In the genomic region with DNA sequence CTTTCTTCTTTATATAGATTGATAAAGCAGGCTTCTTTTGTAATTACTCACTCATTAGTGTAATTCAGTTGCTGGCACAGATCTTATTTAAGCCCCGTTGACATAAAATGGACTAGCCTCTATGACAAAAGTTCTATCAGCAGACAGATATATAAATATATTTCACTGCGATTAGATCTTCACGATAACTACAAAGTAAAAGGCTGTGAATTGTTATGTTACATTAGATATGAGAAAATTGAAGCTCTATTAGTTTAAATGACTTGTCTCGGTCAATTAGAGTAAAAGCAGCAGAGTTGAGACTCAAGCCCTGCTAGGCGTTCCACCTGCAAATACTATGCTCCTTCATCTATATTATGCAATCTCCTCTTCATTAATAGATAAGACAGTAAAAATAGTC, we compare ENCODE assay signal across 26 cellular contexts.
DNase-seq lines count a peak whose midpoint lies in the region; ATAC-seq, FAIRE-seq and TF ChIP-seq lines count a peak whose summit lies in the region.
"Had no signal": no experiment of that assay in that cellular context is flagged by ENCODE, and none has a peak within 500 bp of the region (broad histone marks: within the 10 kb centered on the region; RNA-seq: fewer than 3 reads in every experiment).

No MANE protein-coding gene starts in this region.

- BruUV-seq in IMR-90 (replicated peaks; lab: Mats Ljungman, UMichigan), result no TSS peak
- BruUV-seq in Panc1 (replicated peaks; lab: Mats Ljungman, UMichigan), result no TSS peak

- no peaks in the 10 kb centered on the region for H3K79me2 ChIP-seq in SK-N-SH (ENCODE audit: insufficient read depth)
- H3K79me2 ChIP-seq in keratinocyte (ENCODE audit: control insufficient read depth, insufficient read depth, low read length), result peaks cover 36% of the 10 kb centered on the region

- H3K9ac ChIP-seq in SK-N-SH (no peak overlapping the region), IMR-90 (ENCODE audit: low read depth, low read length) (no peak overlapping the region), keratinocyte (ENCODE audit: control insufficient read depth, extremely low read depth, insufficient read depth, low read length) (no peak overlapping the region)
- H3K9ac ChIP-seq: BLaER1 treated with 17β-estradiol and CSF1 and Interleukin-3, amounts not matched to agents 10 nM and 100 nM had no signal

- intact Hi-C loops in IMR-90 (cut with micrococcal nuclease), result loop anchor here (5.0 kb wide), 1 partner anchor 37 kb away; no protein-coding TSS in a partner anchor
- intact Hi-C loops in Panc1 (cut with micrococcal nuclease; ENCODE audit: unreplicated experiment), result no loop called here

- 53% methylated on average over 5 of the region's 5 CpGs for WGBS in SK-N-SH (ENCODE audit: low lambda C conversion rate)
- WGBS in IMR-90 (ENCODE audit: extremely low coverage in 2 of 2, insufficient read length in 1 of 2), 2 experiments, result no CpG with 5 or more reads among the region's 5 CpGs

- no peak overlapping the region for H3K27ac ChIP-seq in SK-N-SH (ENCODE audit: low read depth in 2 of 2, low read length in 1 of 2)
- H3K27ac ChIP-seq in IMR-90 (ENCODE audit: insufficient read depth, low read length), result no peak overlapping the region
- H3K27ac ChIP-seq in Panc1 (ENCODE audit: low read length), result peak overlapping the region; percentile 98
- H3K27ac ChIP-seq in keratinocyte (ENCODE audit: control insufficient read depth, insufficient read depth, low read length), result peak overlapping the region; percentile 89
- H3K27ac ChIP-seq: BLaER1 treated with 17β-estradiol and CSF1 and Interleukin-3, amounts not matched to agents 10 nM and 100 nM had no signal

- no peak for TF ChIP-seq POLR2A in IMR-90 (IDR thresholded peaks at IDR 0.05; ENCODE audit: low read depth, low read length)

- TF ChIP-seq RAD21 in SK-N-SH (IDR thresholded peaks at IDR 0.05; ENCODE audit: low read length), result no peak
- no peak for TF ChIP-seq RAD21 in IMR-90 (IDR thresholded peaks at IDR 0.05; ENCODE audit: low read length)

- H3K4me1 ChIP-seq in SK-N-SH (ENCODE audit: control insufficient read depth in 1 of 2, insufficient read depth in 2 of 2, low read depth in 1 of 2, low read length in 1 of 2) (peaks cover 0 to 20% of the 10 kb centered on the region in 2 experiments; a peak in 2 of 4 replicates), IMR-90 (ENCODE audit: control insufficient read depth, insufficient read depth, low read length) (peaks cover 20% of the 10 kb centered on the region), Panc1 (ENCODE audit: control insufficient read depth, insufficient read depth, low read length) (no peaks in the 10 kb centered on the region), keratinocyte (ENCODE audit: control insufficient read depth, extremely low read depth, insufficient read depth, low read length) (peaks cover 66% of the 10 kb centered on the region)

- no peak overlapping the region for H3K4me2 ChIP-seq in SK-N-SH
- H3K4me2 ChIP-seq in IMR-90 (ENCODE audit: low read depth, low read length), result no peak overlapping the region
- peak overlapping the region; percentile 86 for H3K4me2 ChIP-seq in keratinocyte (ENCODE audit: control insufficient read depth, extremely low read depth, insufficient read depth, low read depth, low read length)
- H3K4me2 ChIP-seq: BLaER1 treated with 17β-estradiol and CSF1 and Interleukin-3, amounts not matched to agents 10 nM and 100 nM; GM23338 had no signal

- H4K5ac ChIP-seq in IMR-90 (ENCODE audit: low read depth, low read length), result no peak overlapping the region; the same call in 1 of the 2 replicates

- no peak overlapping the region for H3K56ac ChIP-seq in IMR-90 (ENCODE audit: extremely low read depth, insufficient read depth, low read length)

- no peak overlapping the region for H2AK9ac ChIP-seq in IMR-90 (replicated peaks; ENCODE audit: low read depth, low read length, poor library complexity)

- H3K27me3 ChIP-seq in SK-N-SH (ENCODE audit: insufficient read depth) (no peaks in the 10 kb centered on the region), IMR-90 (ENCODE audit: control insufficient read depth, insufficient read depth, low read length) (no peaks in the 10 kb centered on the region), Panc1 (ENCODE audit: control insufficient read depth, insufficient read depth, low read length) (no peaks in the 10 kb centered on the region), keratinocyte (ENCODE audit: control insufficient read depth, extremely low read depth, insufficient read depth, low read length) (no peaks in the 10 kb centered on the region)
- H3K27me3 ChIP-seq: BE2C; BLaER1 treated with 17β-estradiol and CSF1 and Interleukin-3, amounts not matched to agents 10 nM and 100 nM had no signal

- peak overlapping the region; percentile 58; the same call in 1 of the 2 replicates for H3K18ac ChIP-seq in IMR-90 (ENCODE audit: low read depth, low read length)

- POLR2A ChIA-PET in SK-N-SH (lab: Yijun Ruan, JAX) (no interaction called here), IMR-90 (lab: Charles Lee; ENCODE audit: unreplicated experiment) (no interaction called here), Panc1 (lab: Charles Lee) (no interaction called here)

- peaks cover 8% of the 10 kb centered on the region; the same call in 1 of the 2 replicates for H3K9me1 ChIP-seq in IMR-90 (ENCODE audit: insufficient read depth, low read length)
- no peaks in the 10 kb centered on the region for H3K9me1 ChIP-seq in keratinocyte (ENCODE audit: control insufficient read depth, extremely low read depth, insufficient read depth, low read length)

- H2BK5ac ChIP-seq in IMR-90 (ENCODE audit: low read depth, low read length, poor library complexity, severe bottlenecking), result peak overlapping the region; percentile 95

- H4K20me1 ChIP-seq in SK-N-SH (ENCODE audit: insufficient read depth), result no peaks in the 10 kb centered on the region
- no peaks in the 10 kb centered on the region for H4K20me1 ChIP-seq in IMR-90 (ENCODE audit: insufficient read depth, low read length)
- no peaks in the 10 kb centered on the region for H4K20me1 ChIP-seq in keratinocyte (ENCODE audit: control insufficient read depth, extremely low read depth, insufficient read depth, low read length)
- H4K20me1 ChIP-seq: BLaER1 treated with 17β-estradiol and CSF1 and Interleukin-3, amounts not matched to agents 10 nM and 100 nM had no signal

- in situ Hi-C loops in IMR-90 (cut with MboI; ENCODE audit: low sequenced_read_pairs), result no loop called here
- in situ Hi-C loops in Panc1 (cut with HindIII; ENCODE audit: low pct_unique_long_range_greater_than_20kb, low sequenced_read_pairs), result no loop called here

- CTCF ChIA-PET in SK-N-SH (lab: Yijun Ruan, JAX) (interaction anchor here (1.1 kb wide), 1 partner anchor 10 kb away, joined by 3 read pairs; no protein-coding TSS in a partner anchor), IMR-90 (lab: Yijun Ruan, JAX) (no interaction called here), Panc1 (lab: Charles Lee) (no interaction called here)
- CTCF ChIA-PET in activated CD8-positive, alpha-beta memory T cell treated with anti-CD3 and anti-CD28 coated beads, Interleukin-2, amount 10 ng/mL, durations not matched to agents 7 days and 5 days (lab: Charles Lee), result no interaction called here

- no peak overlapping the region for H3K23ac ChIP-seq in IMR-90 (ENCODE audit: low read depth, low read length)

- no peak overlapping the region for H2AK5ac ChIP-seq in IMR-90 (ENCODE audit: low read depth, low read length)

- H2AFZ ChIP-seq in SK-N-SH (ENCODE audit: low read depth) (no peak overlapping the region), IMR-90 (replicated peaks; ENCODE audit: low read length, poor library complexity) (no peak overlapping the region), keratinocyte (ENCODE audit: control insufficient read depth, low read length) (no peak overlapping the region)
- H2AFZ ChIP-seq: GM23338 had no signal

- H3F3A ChIP-seq in SK-N-SH (replicated peaks; ENCODE audit: insufficient read depth), result no peaks in the 10 kb centered on the region

- no peak overlapping the region for H3K27ac Mint-ChIP-seq in activated CD8-positive, alpha-beta memory T cell treated with anti-CD3 and anti-CD28 coated beads, Interleukin-2, amount 10 ng/mL, durations not matched to agents 7 days and 5 days
- H3K27ac Mint-ChIP-seq: CD14-positive monocyte; CD4-positive, alpha-beta T cell; CD8-positive, alpha-beta memory T cell; GM23338; H9; HFFc6 had no signal

- FAIRE-seq in keratinocyte (lab: Jason Lieb, UNC), result no peak
- FAIRE-seq: A204.1, D721Med, GM12878, GM19239 had no signal

- H3K4ac ChIP-seq in IMR-90 (ENCODE audit: low read depth, low read length), result peak overlapping the region; percentile 64; the same call in 1 of the 2 replicates

- DNase-seq in SK-N-SH, result no peak
- no peak for DNase-seq in IMR-90
- DNase-seq in Panc1 (ENCODE audit: low read depth, low spot score), result no peak
- no peak for DNase-seq in keratinocyte (ENCODE audit: low read depth, low spot score)
- no peak for DNase-seq in activated CD8-positive, alpha-beta memory T cell treated with anti-CD3 and anti-CD28 coated beads, Interleukin-2, amount 10 ng/mL, durations not matched to agents 7 days and 5 days
- no peak for DNase-seq in stimulated activated naive CD8-positive, alpha-beta T cell treated with anti-CD3 and anti-CD28 coated beads, Interleukin-15, Interleukin-2, amounts not matched to agents 100 U/mL and 50 U/mL, for 24 hours
- no peak for DNase-seq in NCI-H526 (lab: John Stamatoyannopoulos, UW)
- DNase-seq: ACHN; AML-193; BE2C; CD4-positive, alpha-beta T cell; CD8-positive, alpha-beta memory T cell; DMS 273 treated with DMSO at 0.1 percent for 48 hours; DMS79; EL; GDM1; H9; HFFc6 had no signal

- H3K4me3 ChIP-seq in SK-N-SH (ENCODE audit: low read depth in 2 of 2, low read length in 1 of 2), result no peak overlapping the region
- H3K4me3 ChIP-seq in IMR-90 (ENCODE audit: insufficient read depth, low read depth, low read length), result no peak overlapping the region
- H3K4me3 ChIP-seq in Panc1 (ENCODE audit: low read depth in 2 of 2, low read length in 2 of 2), result no peak overlapping the region
- H3K4me3 ChIP-seq in keratinocyte (ENCODE audit: control insufficient read depth in 2 of 3, extremely low read depth in 1 of 3, insufficient read depth in 2 of 3, low read depth in 1 of 3, low read length in 3 of 3), result peak overlapping the region in 1 of 3 experiments; percentile 45
- H3K4me3 ChIP-seq: BLaER1 treated with 17β-estradiol and CSF1 and Interleukin-3, amounts not matched to agents 10 nM and 100 nM; GM12878; GM23338 had no signal

- TF ChIP-seq CTCF in SK-N-SH (IDR thresholded peaks at IDR 0.05) (no peak), IMR-90 (conservative IDR thresholded peaks at IDR 0.05; ENCODE audit: low read depth, low read length) (no peak), Panc1 (IDR thresholded peaks at IDR 0.05) (no peak), keratinocyte (optimal IDR thresholded peaks at IDR 0.05 in 1 of 3, IDR thresholded peaks at IDR 0.05 in 1 of 3, conservative IDR thresholded peaks at IDR 0.05 in 1 of 3; ENCODE audit: extremely low read depth in 1 of 3, insufficient read depth in 2 of 3, low read length in 3 of 3) (no peak)

- no peaks in the 10 kb centered on the region for H3K9me3 Mint-ChIP-seq in activated CD8-positive, alpha-beta memory T cell treated with anti-CD3 and anti-CD28 coated beads, Interleukin-2, amount 10 ng/mL, durations not matched to agents 7 days and 5 days (ENCODE audit: low read depth)
- H3K9me3 Mint-ChIP-seq: CD4-positive, alpha-beta T cell; GM23338; H9; HFFc6 had no signal

- H3K4me1 Mint-ChIP-seq in activated CD8-positive, alpha-beta memory T cell treated with anti-CD3 and anti-CD28 coated beads, Interleukin-2, amount 10 ng/mL, durations not matched to agents 7 days and 5 days, result no peaks in the 10 kb centered on the region
- H3K4me1 Mint-ChIP-seq: CD14-positive monocyte; CD8-positive, alpha-beta memory T cell had no signal

- no peaks in the 10 kb centered on the region for H3K9me3 ChIP-seq in SK-N-SH
- H3K9me3 ChIP-seq in IMR-90 (ENCODE audit: control insufficient read depth, insufficient read depth, low read length), result no peaks in the 10 kb centered on the region
- H3K9me3 ChIP-seq in Panc1 (ENCODE audit: control insufficient read depth, insufficient read depth, low read depth, low read length), result peaks cover 63% of the 10 kb centered on the region; the same call in 1 of the 2 replicates
- H3K9me3 ChIP-seq in keratinocyte (ENCODE audit: control insufficient read depth, low read depth, low read length), result no peaks in the 10 kb centered on the region
- H3K9me3 ChIP-seq: BE2C had no signal

- no peak overlapping the region for H3K4me3 Mint-ChIP-seq in activated CD8-positive, alpha-beta memory T cell treated with anti-CD3 and anti-CD28 coated beads, Interleukin-2, amount 10 ng/mL, durations not matched to agents 7 days and 5 days
- H3K4me3 Mint-ChIP-seq: CD14-positive monocyte; CD4-positive, alpha-beta T cell; CD8-positive, alpha-beta memory T cell; GM23338; H9; HFFc6 had no signal

- H3K79me1 ChIP-seq in IMR-90 (ENCODE audit: low read depth in 1 of 2, low read length in 2 of 2), result no peaks in the 10 kb centered on the region

- H2BK15ac ChIP-seq in IMR-90 (ENCODE audit: low read depth, low read length), result peak overlapping the region; percentile 60; the same call in 1 of the 3 replicates

- H3K36me3 ChIP-seq in SK-N-SH (replicated peaks in 1 of 2; ENCODE audit: control insufficient read depth in 1 of 2, insufficient read depth in 2 of 2, low read length in 1 of 2) (no peaks in the 10 kb centered on the region), IMR-90 (ENCODE audit: control insufficient read depth, insufficient read depth, low read length) (no peaks in the 10 kb centered on the region), Panc1 (ENCODE audit: control insufficient read depth, insufficient read depth, low read length) (no peaks in the 10 kb centered on the region), keratinocyte (ENCODE audit: control insufficient read depth in 2 of 2, extremely low read depth in 1 of 2, insufficient read depth in 2 of 2, low read length in 2 of 2) (peaks cover 0 to 10% of the 10 kb centered on the region in 2 experiments)
- H3K36me3 ChIP-seq: BE2C; BLaER1 treated with 17β-estradiol and CSF1 and Interleukin-3, amounts not matched to agents 10 nM and 100 nM had no signal

- dilution Hi-C loops in IMR-90 (cut with HindIII; ENCODE audit: low sequenced_read_pairs, unreplicated experiment) (no loop called here), keratinocyte (cut with MboI; ENCODE audit: extremely low pct_ligation_motif_present, low sequenced_read_pairs) (no loop called here)

- no peaks in the 10 kb centered on the region for H3K27me3 Mint-ChIP-seq in activated CD8-positive, alpha-beta memory T cell treated with anti-CD3 and anti-CD28 coated beads, Interleukin-2, amount 10 ng/mL, durations not matched to agents 7 days and 5 days
- H3K27me3 Mint-ChIP-seq: CD4-positive, alpha-beta T cell; CD8-positive, alpha-beta memory T cell had no signal

- no peak overlapping the region for H3K14ac ChIP-seq in IMR-90 (replicated peaks; ENCODE audit: low read depth, low read length)

- peak overlapping the region in 1 of 2 experiments; percentile 64; a peak in 3 of 4 replicates for H4K8ac ChIP-seq in IMR-90 (ENCODE audit: low read depth in 2 of 2, low read length in 2 of 2)

- H3K9me2 ChIP-seq in SK-N-SH, result no peaks in the 10 kb centered on the region

- H3K36me3 Mint-ChIP-seq in activated CD8-positive, alpha-beta memory T cell treated with anti-CD3 and anti-CD28 coated beads, Interleukin-2, amount 10 ng/mL, durations not matched to agents 7 days and 5 days, result no peaks in the 10 kb centered on the region
- H3K36me3 Mint-ChIP-seq: CD14-positive monocyte; CD8-positive, alpha-beta memory T cell had no signal

- no peak overlapping the region; the same call in 1 of the 2 replicates for H2BK20ac ChIP-seq in IMR-90 (ENCODE audit: low read depth, low read length)

- no peak overlapping the region for H4K91ac ChIP-seq in IMR-90 (ENCODE audit: insufficient read depth, low read depth, low read length)

- no peak for ATAC-seq in SK-N-SH treated with all-trans-retinoic acid at 6 μM for 48 hours
- ATAC-seq in IMR-90 (ENCODE audit: low read depth), result no peak
- ATAC-seq in Panc1, result no peak
- ATAC-seq in activated CD8-positive, alpha-beta memory T cell treated with anti-CD3 and anti-CD28 coated beads, Interleukin-2, amount 10 ng/mL, durations not matched to agents 7 days and 5 days, result no peak
- ATAC-seq in stimulated activated naive CD8-positive, alpha-beta T cell treated with anti-CD3 and anti-CD28 coated beads, Interleukin-15, Interleukin-2, amounts not matched to agents 100 U/mL and 50 U/mL, for 24 hours, result no peak
- ATAC-seq: GM12878, GM23338 had no signal

- H2BK120ac ChIP-seq in IMR-90 (ENCODE audit: low read depth, low read length), result peak overlapping the region; percentile 87

- TF ChIP-seq EP300 in SK-N-SH (IDR thresholded peaks at IDR 0.05; ENCODE audit: borderline replicate concordance in 1 of 2, low read depth in 1 of 2, low read length in 1 of 2), result no peak

Comparison
In these comparisons a context has a peak if more than half of its experiments do, and no peak if none do; other contexts are left out.
1. H3K27ac ChIP-seq: peak in Panc1 (single experiment) and keratinocyte (single experiment); none in SK-N-SH (0 of 2) and IMR-90 (single experiment).